Comparison of ENCODE assay signal across 8 cellular contexts in the genomic region with DNA sequence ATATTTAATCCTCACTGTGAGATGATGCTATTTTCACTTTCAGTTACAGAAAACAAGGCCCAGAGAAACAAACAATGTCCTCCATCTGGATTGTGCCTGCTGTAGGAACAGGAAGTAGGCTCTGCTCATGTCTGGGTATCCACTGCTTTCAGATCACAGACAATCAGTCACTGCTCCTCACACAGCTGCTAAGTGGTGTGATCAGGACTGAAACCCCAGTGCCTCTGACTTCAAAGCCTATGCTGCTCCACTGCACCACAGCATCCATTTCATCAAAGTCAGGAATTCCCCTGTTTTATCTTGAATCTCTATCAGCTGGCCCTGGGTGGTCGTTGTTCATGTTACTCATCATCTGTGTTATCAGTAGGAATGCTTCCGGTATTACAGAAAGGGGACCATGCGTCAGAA.
DNase-seq lines count a peak whose midpoint lies in the region; ATAC-seq and TF ChIP-seq lines count a peak whose summit lies in the region.

No MANE protein-coding gene starts in this region.

- TF ChIP-seq CTCF in Loucy (conservative IDR thresholded peaks at IDR 0.05; ENCODE audit: low read length) = no peak
- TF ChIP-seq CTCF in choroid plexus epithelial cell (conservative IDR thresholded peaks at IDR 0.05; ENCODE audit: low read depth, low read length) = no peak
- TF ChIP-seq CTCF in endothelial cell (IDR thresholded peaks at IDR 0.05; ENCODE audit: unreplicated experiment) = no peak
- TF ChIP-seq CTCF in right atrium auricular region (IDR thresholded peaks at IDR 0.05) = no peak
- TF ChIP-seq CTCF in Calu3 (IDR thresholded peaks at IDR 0.05; ENCODE audit: unreplicated experiment) = no peak

- ATAC-seq in GM21529 (IDR thresholded peaks at IDR 0.05; ENCODE audit: unreplicated experiment) = peak; percentile 95

- intact Hi-C loops in Calu3 (cut with micrococcal nuclease; ENCODE audit: unreplicated experiment) = no loop called here

- peaks cover 2% of the 10 kb centered on the region; the same call in 1 of the 2 replicates for H3K9me3 ChIP-seq in Loucy (ENCODE audit: insufficient read depth, low read depth, low read length)
- H3K9me3 ChIP-seq in right atrium auricular region = peaks cover 0 to 13% of the 10 kb centered on the region in 2 donors

- H3K27me3 ChIP-seq in Loucy (ENCODE audit: insufficient read depth, low read length, poor library complexity, severe bottlenecking) (no peaks in the 10 kb centered on the region), right atrium auricular region (no peaks in the 10 kb centered on the region)

- H3K9me3 Mint-ChIP-seq in endothelial cell (ENCODE audit: unreplicated experiment) = no peaks in the 10 kb centered on the region
- H3K9me3 Mint-ChIP-seq in Calu3 (ENCODE audit: low read depth, unreplicated experiment) = no peaks in the 10 kb centered on the region

- H3K27ac Mint-ChIP-seq in endothelial cell (ENCODE audit: unreplicated experiment) (no peak overlapping the region), Calu3 (ENCODE audit: unreplicated experiment) (no peak overlapping the region)

- CTCF ChIA-PET in Calu3 (lab: Charles Lee) = no interaction called here

- H3K9ac ChIP-seq in Loucy (ENCODE audit: low read depth, low read length, poor library complexity, severe bottlenecking) = no peak overlapping the region

- DNase-seq in ELF-1 (ENCODE audit: low read depth, low spot score) = peak; percentile 51
- peak; percentile 72 for DNase-seq in choroid plexus epithelial cell (ENCODE audit: low read depth)
- no peak for DNase-seq in endothelial cell (ENCODE audit: low spot score)
- DNase-seq in NCI-H1105 treated with DMSO at 0.1 percent for 48 hours (lab: John Stamatoyannopoulos, UW) = no peak
- DNase-seq in right atrium auricular region (ENCODE audit: low spot score) = no peak
- DNase-seq in Calu3 = no peak

- BruUV-seq in Calu3 (replicated peaks; lab: Mats Ljungman, UMichigan) = no TSS peak

- no peak overlapping the region for H3K4me3 Mint-ChIP-seq in endothelial cell (ENCODE audit: unreplicated experiment)
- no peak overlapping the region for H3K4me3 Mint-ChIP-seq in Calu3 (ENCODE audit: low read depth, unreplicated experiment)

- peaks cover 9% of the 10 kb centered on the region for H3K4me1 ChIP-seq in Loucy (ENCODE audit: insufficient read depth, low read length, poor library complexity, severe bottlenecking)
- H3K4me1 ChIP-seq in right atrium auricular region = no peaks in the 10 kb centered on the region

- no peaks in the 10 kb centered on the region for H3K79me2 ChIP-seq in Loucy (ENCODE audit: insufficient read depth, low read length)

- H3K9me2 ChIP-seq in Loucy (replicated peaks; ENCODE audit: low read depth, low read length) = no peaks in the 10 kb centered on the region

- H3F3A ChIP-seq in Loucy (ENCODE audit: low read depth) = no peaks in the 10 kb centered on the region

- peak overlapping the region; percentile 2 for H3K4me2 ChIP-seq in Loucy (ENCODE audit: low read depth, low read length, poor library complexity, severe bottlenecking)

- H3K36me3 ChIP-seq in Loucy (ENCODE audit: insufficient read depth, low read length) (no peaks in the 10 kb centered on the region), right atrium auricular region (no peaks in the 10 kb centered on the region)

- H3K27me3 Mint-ChIP-seq in endothelial cell (ENCODE audit: unreplicated experiment) = no peaks in the 10 kb centered on the region
- no peaks in the 10 kb centered on the region for H3K27me3 Mint-ChIP-seq in Calu3 (ENCODE audit: unreplicated experiment)

- H3K4me3 ChIP-seq in Loucy (ENCODE audit: low read length, poor library complexity, severe bottlenecking) = no peak overlapping the region
- no peak overlapping the region for H3K4me3 ChIP-seq in choroid plexus epithelial cell (ENCODE audit: low read depth, low read length)
- no peak overlapping the region for H3K4me3 ChIP-seq in right atrium auricular region

- peak overlapping the region; percentile 65 for H2AFZ ChIP-seq in Loucy (ENCODE audit: low read length)

- H3K36me3 Mint-ChIP-seq in endothelial cell (ENCODE audit: low read depth, unreplicated experiment) (no peaks in the 10 kb centered on the region), Calu3 (ENCODE audit: insufficient read depth, unreplicated experiment) (no peaks in the 10 kb centered on the region)

- H4K20me1 ChIP-seq in Loucy (ENCODE audit: insufficient read depth, low read length, poor library complexity, severe bottlenecking) = no peaks in the 10 kb centered on the region

- H3K4me1 Mint-ChIP-seq in endothelial cell (ENCODE audit: unreplicated experiment) (peaks cover 7% of the 10 kb centered on the region), Calu3 (ENCODE audit: low read depth, unreplicated experiment) (no peaks in the 10 kb centered on the region)

- no peak overlapping the region for H3K27ac ChIP-seq in right atrium auricular region

Comparison
In these comparisons a context has a peak if more than half of its experiments do, and no peak if none do; other contexts are left out.
1. DNase-seq: peak in ELF-1 (single experiment) and choroid plexus epithelial cell (single experiment); none in endothelial cell (single experiment), NCI-H1105 treated with DMSO at 0.1 percent for 48 hours (single experiment), right atrium auricular region (single experiment) and Calu3 (single experiment).